Comparison of ENCODE assay signal across 2 cellular contexts in the genomic region with DNA sequence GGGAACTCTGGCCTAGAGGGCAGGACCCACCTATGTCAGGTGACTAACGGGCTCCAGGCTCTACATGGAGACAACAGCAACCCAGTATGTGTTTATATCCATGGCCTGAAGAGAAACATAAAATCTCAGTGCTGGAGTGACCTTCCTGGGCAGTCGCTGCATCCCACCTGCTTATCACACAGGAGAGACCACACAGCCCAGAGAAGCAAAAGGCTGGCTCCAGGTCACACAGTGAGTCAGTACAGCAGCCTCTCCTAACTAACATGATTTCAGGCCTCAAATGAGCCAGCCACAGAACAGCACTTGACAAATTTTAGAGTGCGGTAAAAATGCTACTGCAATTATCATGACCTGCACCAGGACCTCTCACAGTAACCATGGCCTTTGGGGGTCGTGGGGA.
TF ChIP-seq lines count a peak whose summit lies in the region.

No MANE protein-coding gene starts in this region.

TF ChIP-seq in IMR-90, 13 proteins besides CTCF, POLR2A, EP300 and RAD21:
- TF ChIP-seq MAFK (IDR thresholded peaks at IDR 0.05; ENCODE audit: low read depth, low read length), result no peak
- no peak for TF ChIP-seq MAZ (IDR thresholded peaks at IDR 0.05; ENCODE audit: borderline replicate concordance, low read depth, low read length)
- TF ChIP-seq, protein P1, sequence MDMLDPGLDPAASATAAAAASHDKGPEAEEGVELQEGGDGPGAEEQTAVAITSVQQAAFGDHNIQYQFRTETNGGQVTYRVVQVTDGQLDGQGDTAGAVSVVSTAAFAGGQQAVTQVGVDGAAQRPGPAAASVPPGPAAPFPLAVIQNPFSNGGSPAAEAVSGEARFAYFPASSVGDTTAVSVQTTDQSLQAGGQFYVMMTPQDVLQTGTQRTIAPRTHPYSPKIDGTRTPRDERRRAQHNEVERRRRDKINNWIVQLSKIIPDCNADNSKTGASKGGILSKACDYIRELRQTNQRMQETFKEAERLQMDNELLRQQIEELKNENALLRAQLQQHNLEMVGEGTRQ (IDR thresholded peaks at IDR 0.05; ENCODE audit: low read depth, low read length), result no peak
- TF ChIP-seq CHD1 (IDR thresholded peaks at IDR 0.05; ENCODE audit: low read depth, low read length), result no peak
- TF ChIP-seq BHLHE40 (IDR thresholded peaks at IDR 0.05; ENCODE audit: low read depth, low read length), result no peak
- TF ChIP-seq SMC3 (IDR thresholded peaks at IDR 0.05; ENCODE audit: low read depth, low read length), result no peak
- TF ChIP-seq CEBPB (IDR thresholded peaks at IDR 0.05; ENCODE audit: low read depth, low read length), result no peak
- TF ChIP-seq RCOR1 (IDR thresholded peaks at IDR 0.05; ENCODE audit: insufficient replicate concordance, low read length), result no peak
- TF ChIP-seq, protein P2, sequence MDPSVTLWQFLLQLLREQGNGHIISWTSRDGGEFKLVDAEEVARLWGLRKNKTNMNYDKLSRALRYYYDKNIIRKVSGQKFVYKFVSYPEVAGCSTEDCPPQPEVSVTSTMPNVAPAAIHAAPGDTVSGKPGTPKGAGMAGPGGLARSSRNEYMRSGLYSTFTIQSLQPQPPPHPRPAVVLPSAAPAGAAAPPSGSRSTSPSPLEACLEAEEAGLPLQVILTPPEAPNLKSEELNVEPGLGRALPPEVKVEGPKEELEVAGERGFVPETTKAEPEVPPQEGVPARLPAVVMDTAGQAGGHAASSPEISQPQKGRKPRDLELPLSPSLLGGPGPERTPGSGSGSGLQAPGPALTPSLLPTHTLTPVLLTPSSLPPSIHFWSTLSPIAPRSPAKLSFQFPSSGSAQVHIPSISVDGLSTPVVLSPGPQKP (IDR thresholded peaks at IDR 0.05; ENCODE audit: borderline replicate concordance, low read depth, low read length), result no peak
- TF ChIP-seq RFX5 (IDR thresholded peaks at IDR 0.05; ENCODE audit: low read depth, low read length), result no peak
- no peak for TF ChIP-seq NFE2L2 (IDR thresholded peaks at IDR 0.05; ENCODE audit: low read depth, low read length)
- TF ChIP-seq MXI1 (IDR thresholded peaks at IDR 0.05; ENCODE audit: borderline replicate concordance, low read depth, low read length), result no peak
- TF ChIP-seq FOS (IDR thresholded peaks at IDR 0.05; ENCODE audit: low read depth, low read length), result no peak

TF ChIP-seq in K562, 482 proteins besides CTCF, POLR2A, EP300 and RAD21:
- TF ChIP-seq SPI1 (IDR thresholded peaks at IDR 0.05; ENCODE audit: borderline replicate concordance, low read depth, low read length), result no peak
- TF ChIP-seq, protein P3, sequence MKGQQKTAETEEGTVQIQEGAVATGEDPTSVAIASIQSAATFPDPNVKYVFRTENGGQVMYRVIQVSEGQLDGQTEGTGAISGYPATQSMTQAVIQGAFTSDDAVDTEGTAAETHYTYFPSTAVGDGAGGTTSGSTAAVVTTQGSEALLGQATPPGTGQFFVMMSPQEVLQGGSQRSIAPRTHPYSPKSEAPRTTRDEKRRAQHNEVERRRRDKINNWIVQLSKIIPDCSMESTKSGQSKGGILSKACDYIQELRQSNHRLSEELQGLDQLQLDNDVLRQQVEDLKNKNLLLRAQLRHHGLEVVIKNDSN (CRISPR knock-in tag; IDR thresholded peaks at IDR 0.05), result 0 out of 2 replicates have a peak, but pooled peaks have one; percentile 2
- peak; percentile 27 for TF ChIP-seq ZFP36 (IDR thresholded peaks at IDR 0.05; ENCODE audit: low read depth, low read length, partially characterized antibody)
